In genomic region chr7:94348142-94348541, GRCh38 we compare ENCODE assay signal across 13 cellular contexts. TPM values are rescaled to one million over a fixed set of nuclear protein-coding genes. Genes with fewer than 3 reads are reported as not detected.
DNase-seq lines count a peak whose midpoint lies in the region; ATAC-seq and TF ChIP-seq lines count a peak whose summit lies in the region.
"Had no signal": no experiment of that assay in that cellular context is flagged by ENCODE, and none has a peak within 500 bp of the region (broad histone marks: within the 10 kb centered on the region; RNA-seq: fewer than 3 reads in every experiment).

No MANE protein-coding gene starts in this region.

- DNase-seq in EH (ENCODE audit: low read depth) (peak; percentile 98), ascending aorta (ENCODE audit: low spot score in 2 of 2) (peak in 1 of 2 donors; percentile 74), right atrium auricular region (ENCODE audit: low spot score) (peak; percentile 62), skeletal muscle cell (ENCODE audit: low read depth) (peak; percentile 83)
- no peak for DNase-seq in activated CD4-positive, alpha-beta memory T cell treated with anti-CD3 and anti-CD28 coated beads, Interleukin-2, amount 10 ng/mL, durations not matched to agents 7 days and 5 days
- DNase-seq: Calu3, foreskin keratinocyte, H9, natural killer cell, NCI-H510A treated with DMSO at 0.1 percent for 48 hours had no signal

- H3K27ac ChIP-seq in ascending aorta (peak overlapping the region; percentile 72 to 73), right atrium auricular region (peak overlapping the region; percentile 50 to 63)
- H3K27ac ChIP-seq: foreskin keratinocyte had no signal

- H3K4me1 ChIP-seq in ascending aorta: peaks cover 0 to 18% of the 10 kb centered on the region in 2 donors
- no peaks in the 10 kb centered on the region for H3K4me1 ChIP-seq in right atrium auricular region

- peak overlapping the region; percentile 20 to 36 for H3K4me3 ChIP-seq in ascending aorta
- H3K4me3 ChIP-seq in right atrium auricular region: no peak overlapping the region
- H3K4me3 ChIP-seq in skeletal muscle cell (ENCODE audit: low read depth, low read length): peak overlapping the region; percentile 14

- H3K27ac Mint-ChIP-seq in activated CD4-positive, alpha-beta memory T cell treated with anti-CD3 and anti-CD28 coated beads, Interleukin-2, amount 10 ng/mL, durations not matched to agents 7 days and 5 days: no peak overlapping the region
- H3K27ac Mint-ChIP-seq: H9, natural killer cell had no signal

- H3K4me1 Mint-ChIP-seq in activated CD4-positive, alpha-beta memory T cell treated with anti-CD3 and anti-CD28 coated beads, Interleukin-2, amount 10 ng/mL, durations not matched to agents 7 days and 5 days: no peaks in the 10 kb centered on the region
- H3K4me1 Mint-ChIP-seq: natural killer cell had no signal

- H3K9me3 ChIP-seq in ascending aorta (no peaks in the 10 kb centered on the region), right atrium auricular region (no peaks in the 10 kb centered on the region)

- H3K36me3 Mint-ChIP-seq in activated CD4-positive, alpha-beta memory T cell treated with anti-CD3 and anti-CD28 coated beads, Interleukin-2, amount 10 ng/mL, durations not matched to agents 7 days and 5 days (ENCODE audit: low read depth): no peaks in the 10 kb centered on the region
- H3K36me3 Mint-ChIP-seq: natural killer cell had no signal

- no peak for ATAC-seq in GM18511 (IDR thresholded peaks at IDR 0.05; ENCODE audit: unreplicated experiment)
- no peak for ATAC-seq in GM21367 (IDR thresholded peaks at IDR 0.05; ENCODE audit: unreplicated experiment)
- ATAC-seq in HG02798 (IDR thresholded peaks at IDR 0.05; ENCODE audit: poor library complexity, unreplicated experiment): no peak
- ATAC-seq: foreskin keratinocyte, natural killer cell had no signal

- no peaks in the 10 kb centered on the region for H3K9me3 Mint-ChIP-seq in activated CD4-positive, alpha-beta memory T cell treated with anti-CD3 and anti-CD28 coated beads, Interleukin-2, amount 10 ng/mL, durations not matched to agents 7 days and 5 days
- H3K9me3 Mint-ChIP-seq: H9 had no signal

- TF ChIP-seq CTCF in ascending aorta (IDR thresholded peaks at IDR 0.05) (no peak), right atrium auricular region (IDR thresholded peaks at IDR 0.05) (no peak)

- intact Hi-C loops in ascending aorta (cut with DNase I): loop anchor here (2.0 kb wide), 2 partner anchors 21 to 47 kb away; partner anchors contain the start of gene COL1A2

- CTCF ChIA-PET in activated CD4-positive, alpha-beta memory T cell treated with anti-CD3 and anti-CD28 coated beads, Interleukin-2, amount 10 ng/mL, durations not matched to agents 7 days and 5 days (lab: Charles Lee): no interaction called here

- POLR2A ChIA-PET in activated CD4-positive, alpha-beta memory T cell treated with anti-CD3 and anti-CD28 coated beads, Interleukin-2, amount 10 ng/mL, durations not matched to agents 7 days and 5 days (lab: Charles Lee): no interaction called here

- peaks cover 2% of the 10 kb centered on the region for H3K27me3 Mint-ChIP-seq in activated CD4-positive, alpha-beta memory T cell treated with anti-CD3 and anti-CD28 coated beads, Interleukin-2, amount 10 ng/mL, durations not matched to agents 7 days and 5 days

- H3K36me3 ChIP-seq in ascending aorta (no peaks in the 10 kb centered on the region), right atrium auricular region (no peaks in the 10 kb centered on the region)

- H3K27me3 ChIP-seq in ascending aorta (no peaks in the 10 kb centered on the region), right atrium auricular region (no peaks in the 10 kb centered on the region)
- H3K27me3 ChIP-seq: foreskin keratinocyte had no signal

- no peak overlapping the region for H3K4me3 Mint-ChIP-seq in activated CD4-positive, alpha-beta memory T cell treated with anti-CD3 and anti-CD28 coated beads, Interleukin-2, amount 10 ng/mL, durations not matched to agents 7 days and 5 days
- H3K4me3 Mint-ChIP-seq: H9, natural killer cell had no signal

RNA-seq across cellular contexts. Expression of gene COL1A2, which starts 46.6 kb away (rescaled TPM):
- total RNA-seq in ascending aorta: 692 TPM
- 100 to 1,000 TPM in 1 of 2 donors, 10 to 100 TPM in 1; 67.0 to 228 TPM for total RNA-seq in right atrium auricular region
- total RNA-seq in activated CD4-positive, alpha-beta memory T cell treated with anti-CD3 and anti-CD28 coated beads, Interleukin-2, amount 10 ng/mL, durations not matched to agents 7 days and 5 days: under 1 TPM in 1 of 2 experiments, not detected in 1; 0.08 TPM
- total RNA-seq: Calu3, natural killer cell had no signal

Comparison
In these comparisons a context has a peak if more than half of its experiments do, and no peak if none do; other contexts are left out.
1. H3K4me3 ChIP-seq: peak in ascending aorta (2 of 2) and skeletal muscle cell (single experiment); none in right atrium auricular region (0 of 2).
2. RNA of gene COL1A2, which starts 46.6 kb away (total RNA-seq): 692 TPM in ascending aorta (single experiment) and 67.0 to 228 TPM in right atrium auricular region; 0.08 TPM in activated CD4-positive, alpha-beta memory T cell treated with anti-CD3 and anti-CD28 coated beads, Interleukin-2, amount 10 ng/mL, durations not matched to agents 7 days and 5 days; every median in the first group is over 10 times any median in the second.